ENCODE assay signal across 8 cellular contexts in the genomic region with DNA sequence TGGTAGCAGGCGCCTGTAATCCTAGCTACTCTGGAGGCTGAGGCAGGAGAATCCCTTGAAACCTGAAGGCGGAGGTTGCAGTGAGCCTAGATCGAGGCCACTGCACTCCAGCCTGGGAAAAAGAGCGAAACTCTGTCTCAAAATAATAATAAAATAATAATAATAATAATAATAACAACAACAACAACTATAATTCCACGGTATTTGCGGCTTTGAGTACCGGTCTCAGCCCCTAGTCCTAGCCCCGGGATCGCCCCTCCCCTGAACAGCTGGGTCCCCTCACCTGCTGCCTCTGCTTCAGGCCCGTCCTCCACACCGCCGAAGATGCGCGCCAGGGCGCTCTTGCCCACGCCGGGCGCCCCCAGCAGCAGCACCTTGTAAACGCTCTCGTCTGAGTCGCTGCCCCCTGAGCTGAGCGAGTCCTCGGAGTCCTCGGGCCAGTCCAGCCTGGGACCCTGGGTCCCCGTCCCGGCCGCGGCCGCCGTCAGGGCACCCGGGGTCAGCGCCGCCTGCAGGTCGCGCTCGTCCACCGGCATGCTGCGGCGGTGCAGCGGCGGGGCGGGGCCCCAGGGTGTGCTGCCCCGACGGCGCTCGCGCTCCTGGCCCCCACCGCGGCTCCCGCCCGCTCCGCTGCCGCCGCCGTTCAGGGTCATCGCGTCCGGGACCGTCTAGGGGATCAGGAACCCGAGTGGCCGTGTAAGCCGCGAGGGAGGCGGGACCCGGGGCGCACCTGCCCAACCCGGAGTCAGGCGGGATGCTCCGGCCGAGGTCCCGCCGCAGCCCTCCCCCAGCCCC. TPM values are rescaled to one million over a fixed set of nuclear protein-coding genes. Genes with fewer than 3 reads are reported as not detected.
A peak's percentile ranks its signal among the peaks of the same experiment; 100 is the strongest.
DNase-seq lines count a peak whose midpoint lies in the region; ATAC-seq, FAIRE-seq and TF ChIP-seq lines count a peak whose summit lies in the region.

No MANE protein-coding gene starts in this region.

- peak; percentile 35 for FAIRE-seq in GM19239 (lab: Jason Lieb, UNC)

- H3K36me3 ChIP-seq in A673 (ENCODE audit: insufficient read depth, low read length, poor library complexity, severe bottlenecking): no peaks in the 10 kb centered on the region
- no peaks in the 10 kb centered on the region for H3K36me3 ChIP-seq in mucosa of descending colon (ENCODE audit: low read depth)
- H3K36me3 ChIP-seq in transverse colon: no peaks in the 10 kb centered on the region

- ATAC-seq in mucosa of descending colon (peak; percentile 80), GM21576 (IDR thresholded peaks at IDR 0.05; ENCODE audit: unreplicated experiment) (no peak)

- no peak for TF ChIP-seq EP300 in transverse colon (IDR thresholded peaks at IDR 0.05; ENCODE audit: low read depth)

- TF ChIP-seq POLR2A in transverse colon (IDR thresholded peaks at IDR 0.05): no peak

- H3K9me3 ChIP-seq in A673 (ENCODE audit: low read depth, low read length, poor library complexity, severe bottlenecking) (no peaks in the 10 kb centered on the region), mucosa of descending colon (no peaks in the 10 kb centered on the region), transverse colon (no peaks in the 10 kb centered on the region)

- H3K4me3 ChIP-seq in A673 (ENCODE audit: low read depth, low read length, poor library complexity, severe bottlenecking) (peak overlapping the region; percentile 25), mucosa of descending colon (no peak overlapping the region), transverse colon (peak overlapping the region; percentile 29 to 55 (median 41))

- no peak overlapping the region for H3K27ac ChIP-seq in A673 (ENCODE audit: low read depth, low read length, poor library complexity, severe bottlenecking)
- H3K27ac ChIP-seq in VCaP: no peak overlapping the region
- H3K27ac ChIP-seq in transverse colon: peak overlapping the region; percentile 59 to 84 (median 76)

- intact Hi-C loops in A673 (cut with micrococcal nuclease; ENCODE audit: unreplicated experiment) (no loop called here), mucosa of descending colon (cut with DNase I, micrococcal nuclease) (loop anchor here in 1 of 2 donors (5.0 kb wide), 1 partner anchor 32 kb away; no protein-coding TSS in a partner anchor), transverse colon (cut with DNase I; ENCODE audit: low total_unique reads) (no loop called here)

- in situ Hi-C loops in transverse colon (cut with MboI; ENCODE audit: low pct_ligation_motif_present in 1 of 4, low pct_unique_long_range_greater_than_20kb in 1 of 4, low sequenced_read_pairs in 3 of 4): no loop called here

- BruUV-seq in A673 (replicated peaks; lab: Mats Ljungman, UMichigan): no TSS peak

- DNase-seq in A673 (ENCODE audit: low spot score): no peak
- peak; percentile 65 for DNase-seq in GM19239 (ENCODE audit: insufficient read length, low spot score)
- DNase-seq in ecto neural progenitor cell (ENCODE audit: low spot score): peak; percentile 80
- DNase-seq in mucosa of descending colon: peak; percentile 65 to 71 (median 69)
- DNase-seq in transverse colon: peak; percentile 67
- DNase-seq in Ammon's horn (ENCODE audit: low spot score): no peak

- 14 to 48% methylated on average over 5 to 27 of the region's 72 CpGs for WGBS in transverse colon (ENCODE audit: low coverage in 1 of 2), 2 donors

- CTCF ChIA-PET in A673 (lab: Charles Lee): no interaction called here

- H3K4me1 ChIP-seq in A673 (ENCODE audit: insufficient read depth, low read length, poor library complexity, severe bottlenecking) (peaks cover 7% of the 10 kb centered on the region), mucosa of descending colon (ENCODE audit: low read depth) (peaks cover 8% of the 10 kb centered on the region), transverse colon (peaks cover 4 to 38% (median 26%) of the 10 kb centered on the region in 4 donors)

- TF ChIP-seq CTCF in A673 (conservative IDR thresholded peaks at IDR 0.05; ENCODE audit: low read depth, low read length) (0 out of 2 replicates have a peak, but pooled peaks have one; percentile 16), VCaP (conservative IDR thresholded peaks at IDR 0.05) (peak; percentile 62), mucosa of descending colon (IDR thresholded peaks at IDR 0.05) (peak; percentile 39), transverse colon (IDR thresholded peaks at IDR 0.05) (peak; percentile 42 to 68 (median 44))

- peaks cover 28% of the 10 kb centered on the region for H3K27me3 ChIP-seq in A673 (replicated peaks; ENCODE audit: insufficient read depth, low read depth, low read length, poor library complexity)
- H3K27me3 ChIP-seq in transverse colon: peaks cover 16% of the 10 kb centered on the region

- POLR2A ChIA-PET in A673 (lab: Charles Lee; ENCODE audit: low non-redundant PET): no interaction called here

RNA-seq across cellular contexts. Expression of gene RRAD, which starts 0.6 kb away (rescaled TPM):
- total RNA-seq in A673 (2021) (0.19 and 0.28 TPM in 2 replicates), mucosa of descending colon (10 to 100 TPM in 1 of 3 donors, 1 to 10 TPM in 2; 1.3 to 11.6 (median 1.3) TPM), transverse colon (10 to 100 TPM in 1 of 4 donors, 1 to 10 TPM in 2, not detected in 1; 3.5 to 15.3 (median 4.2) TPM)

RNA-seq across cellular contexts. Expression of gene CDH16, which starts 6.0 kb away (rescaled TPM):
- total RNA-seq in A673 (2021) (not detected in 2 replicates), mucosa of descending colon (under 1 TPM; 0.13 to 0.78 (median 0.72) TPM), transverse colon (1 to 10 TPM in 2 of 4 donors, under 1 TPM in 1, not detected in 1; 0.20 to 2.4 (median 1.8) TPM)

RNA-seq across cellular contexts. Expression of gene CIAO2B, which starts 9.5 kb away (rescaled TPM):
- total RNA-seq in A673 (2021) (97.4 and 108 TPM in 2 replicates), mucosa of descending colon (10 to 100 TPM; 72.5 to 78.1 (median 76.5) TPM), transverse colon (10 to 100 TPM; 15.3 to 93.8 (median 51.6) TPM)

RNA-seq across cellular contexts. Expression of gene CES2, which starts 10.6 kb away (rescaled TPM):
- total RNA-seq in A673 (2021) (37.6 and 39.8 TPM in 2 replicates), mucosa of descending colon (100 to 1,000 TPM; 180 to 566 (median 456) TPM), transverse colon (1,000 to 10,000 TPM in 2 of 4 donors, 100 to 1,000 TPM in 2; 462 to 1,338 (median 921) TPM)

RNA-seq across cellular contexts. Expression of gene CES3, which starts 36.3 kb away (rescaled TPM):
- total RNA-seq in A673 (2021) (3.0 and 3.9 TPM in 2 replicates), mucosa of descending colon (100 to 1,000 TPM in 2 of 3 donors, 10 to 100 TPM in 1; 86.5 to 264 (median 199) TPM), transverse colon (100 to 1,000 TPM; 247 to 616 (median 291) TPM)

Comparison
In these comparisons a context has a peak if more than half of its experiments do, and no peak if none do; other contexts are left out.
1. DNase-seq: peak in GM19239 (single experiment), ecto neural progenitor cell (single experiment), mucosa of descending colon (3 of 3) and transverse colon (single experiment); none in A673 (single experiment) and Ammon's horn (single experiment).
2. H3K27ac ChIP-seq: peak in transverse colon (4 of 4); none in A673 (single experiment) and VCaP (single experiment).
3. Peak in every context shown above with its lines, with median percentiles within 50 percentile points of each other: CTCF ChIP-seq.